In genomic region chr2:40210344-40210967, GRCh38 we compare ENCODE assay signal across 11 cellular contexts.
DNase-seq lines count a peak whose midpoint lies in the region; ATAC-seq and TF ChIP-seq lines count a peak whose summit lies in the region.
"Had no signal": no experiment of that assay in that cellular context is flagged by ENCODE, and none has a peak within 500 bp of the region (broad histone marks: within the 10 kb centered on the region; RNA-seq: fewer than 3 reads in every experiment).

No MANE protein-coding gene starts in this region.

- no peaks in the 10 kb centered on the region for H3K36me3 Mint-ChIP-seq in activated T-helper 17 cell treated with anti-CD3 and anti-CD28 coated beads, Interleukin-2, amount 50 U/mL, for 72 hours (ENCODE audit: low read depth)
- H3K36me3 Mint-ChIP-seq in stimulated activated memory B cell treated with anti-CD40 and anti-IgM and Interleukin-4, amounts not matched to agents 10 μg/mL and 1 μg/mL and 100 μg/mL, for 72 hours, result no peaks in the 10 kb centered on the region
- no peaks in the 10 kb centered on the region for H3K36me3 Mint-ChIP-seq in natural killer cell

- TF ChIP-seq CTCF in natural killer cell (IDR thresholded peaks at IDR 0.05), result no peak

- H3K27me3 Mint-ChIP-seq in activated T-helper 17 cell treated with anti-CD3 and anti-CD28 coated beads, Interleukin-2, amount 50 U/mL, for 72 hours, result no peaks in the 10 kb centered on the region
- no peaks in the 10 kb centered on the region for H3K27me3 Mint-ChIP-seq in stimulated activated memory B cell treated with anti-CD40 and anti-IgM and Interleukin-4, amounts not matched to agents 10 μg/mL and 1 μg/mL and 100 μg/mL, for 72 hours
- no peaks in the 10 kb centered on the region for H3K27me3 Mint-ChIP-seq in natural killer cell (ENCODE audit: low read depth in 2 of 2)

- peaks cover under 1% of the 10 kb centered on the region for H3K9me3 Mint-ChIP-seq in activated T-helper 17 cell treated with anti-CD3 and anti-CD28 coated beads, Interleukin-2, amount 50 U/mL, for 72 hours
- H3K9me3 Mint-ChIP-seq in stimulated activated memory B cell treated with anti-CD40 and anti-IgM and Interleukin-4, amounts not matched to agents 10 μg/mL and 1 μg/mL and 100 μg/mL, for 72 hours, result no peaks in the 10 kb centered on the region
- H3K9me3 Mint-ChIP-seq in natural killer cell, result peaks cover 5 to 7% of the 10 kb centered on the region in 2 donors

- H3K4me1 Mint-ChIP-seq in activated T-helper 17 cell treated with anti-CD3 and anti-CD28 coated beads, Interleukin-2, amount 50 U/mL, for 72 hours, result no peaks in the 10 kb centered on the region
- peaks cover 11% of the 10 kb centered on the region for H3K4me1 Mint-ChIP-seq in stimulated activated memory B cell treated with anti-CD40 and anti-IgM and Interleukin-4, amounts not matched to agents 10 μg/mL and 1 μg/mL and 100 μg/mL, for 72 hours
- H3K4me1 Mint-ChIP-seq in natural killer cell, result no peaks in the 10 kb centered on the region

- DNase-seq in activated CD4-positive, CD25-positive, alpha-beta regulatory T cell (lab: John Stamatoyannopoulos, UW), result no peak
- DNase-seq in natural killer cell (no peak), NCI-H345 (lab: John Stamatoyannopoulos, UW) (no peak)
- DNase-seq: 8988T, NCI-H1436, NCI-H526 treated with DMSO at 0.1 percent for 48 hours had no signal

- H3K27ac Mint-ChIP-seq in activated T-helper 17 cell treated with anti-CD3 and anti-CD28 coated beads, Interleukin-2, amount 50 U/mL, for 72 hours, result no peak overlapping the region
- no peak overlapping the region for H3K27ac Mint-ChIP-seq in stimulated activated memory B cell treated with anti-CD40 and anti-IgM and Interleukin-4, amounts not matched to agents 10 μg/mL and 1 μg/mL and 100 μg/mL, for 72 hours
- H3K27ac Mint-ChIP-seq in natural killer cell, result no peak overlapping the region

- peak; percentile 42 to 56 for ATAC-seq in activated CD4-positive, CD25-positive, alpha-beta regulatory T cell treated with anti-CD3 and anti-CD28 coated beads, Interleukin-2, amount 50 U/mL, for 24 hours
- peak; percentile 45 for ATAC-seq in GM19351 (IDR thresholded peaks at IDR 0.05; ENCODE audit: unreplicated experiment)
- ATAC-seq in activated T-helper 17 cell treated with anti-CD3 and anti-CD28 coated beads, Interleukin-2, amount 50 U/mL, for 72 hours (replicated peaks), result peak; percentile 29
- ATAC-seq in stimulated activated memory B cell treated with anti-CD40 and anti-IgM and Interleukin-4, amounts not matched to agents 10 μg/mL and 1 μg/mL and 100 μg/mL, for 72 hours, result peak; percentile 37
- ATAC-seq in natural killer cell, result no peak
- no peak for ATAC-seq in HG02870 (IDR thresholded peaks at IDR 0.05; ENCODE audit: unreplicated experiment)

- intact Hi-C loops in natural killer cell (cut with micrococcal nuclease), result no loop called here

- no peak overlapping the region for H3K4me3 Mint-ChIP-seq in activated T-helper 17 cell treated with anti-CD3 and anti-CD28 coated beads, Interleukin-2, amount 50 U/mL, for 72 hours
- no peak overlapping the region for H3K4me3 Mint-ChIP-seq in stimulated activated memory B cell treated with anti-CD40 and anti-IgM and Interleukin-4, amounts not matched to agents 10 μg/mL and 1 μg/mL and 100 μg/mL, for 72 hours
- no peak overlapping the region for H3K4me3 Mint-ChIP-seq in natural killer cell

Comparison
In these comparisons a context has a peak if more than half of its experiments do, and no peak if none do; other contexts are left out.
1. ATAC-seq: peak in activated CD4-positive, CD25-positive, alpha-beta regulatory T cell treated with anti-CD3 and anti-CD28 coated beads, Interleukin-2, amount 50 U/mL, for 24 hours (2 of 2), GM19351 (single experiment), activated T-helper 17 cell treated with anti-CD3 and anti-CD28 coated beads, Interleukin-2, amount 50 U/mL, for 72 hours (single experiment) and stimulated activated memory B cell treated with anti-CD40 and anti-IgM and Interleukin-4, amounts not matched to agents 10 μg/mL and 1 μg/mL and 100 μg/mL, for 72 hours (single experiment); none in natural killer cell (0 of 3) and HG02870 (single experiment).